1 cellular context compared by ENCODE assay signal in genomic region chr10:72816565-72816964, GRCh38.
TF ChIP-seq lines count a peak whose summit lies in the region.

No MANE protein-coding gene starts in this region.

TF ChIP-seq in HEK293, 187 proteins besides CTCF, POLR2A, EP300 and RAD21 (continued from another document):
- TF ChIP-seq PRDM6 (tag by site-specific recombination; IDR thresholded peaks at IDR 0.05) = peak; percentile 55
- peak; percentile 72 for TF ChIP-seq OSR2 (tag by site-specific recombination; IDR thresholded peaks at IDR 0.05)
